Comparison of ENCODE assay signal across 10 cellular contexts in the genomic region with DNA sequence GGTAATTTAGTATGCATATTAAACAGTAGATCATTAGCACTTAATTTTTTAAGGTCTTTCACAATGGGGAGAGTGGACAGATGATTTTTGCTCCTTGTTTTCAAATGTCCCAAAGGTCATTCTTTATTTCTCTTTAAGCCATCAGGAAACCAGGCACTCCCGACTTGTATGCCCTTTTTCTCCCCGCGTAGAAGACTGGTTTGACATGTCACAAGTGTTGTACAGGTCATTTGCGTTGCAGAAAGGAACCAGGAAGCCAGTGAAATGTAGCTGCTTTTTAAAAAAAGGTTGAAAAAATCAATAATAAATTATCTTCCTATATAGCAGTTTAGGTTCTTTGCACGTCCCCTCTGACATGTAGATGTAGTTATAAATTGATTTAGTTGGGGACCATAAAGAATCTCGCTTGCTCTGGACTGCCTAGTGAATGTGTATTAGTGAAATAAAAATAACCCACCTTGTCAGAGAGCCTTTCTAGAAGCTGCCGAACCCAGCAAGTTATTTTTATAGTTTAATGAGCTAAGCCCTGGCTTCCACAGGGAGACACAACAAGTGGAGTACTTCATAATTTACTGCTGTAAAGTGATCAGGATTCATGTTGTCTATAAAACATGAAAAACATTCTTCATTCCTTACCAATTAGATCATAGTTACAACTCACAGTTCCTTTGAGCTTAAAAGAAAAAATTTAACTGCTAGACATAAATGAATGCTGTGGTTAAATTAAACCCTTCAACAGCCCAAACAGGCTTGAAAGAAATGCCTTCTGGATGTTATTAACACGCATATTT.
A peak's percentile ranks its signal among the peaks of the same experiment; 100 is the strongest.
DNase-seq lines count a peak whose midpoint lies in the region; ATAC-seq and TF ChIP-seq lines count a peak whose summit lies in the region.
"Had no signal": no experiment of that assay in that cellular context is flagged by ENCODE, and none has a peak within 500 bp of the region (broad histone marks: within the 10 kb centered on the region; RNA-seq: fewer than 3 reads in every experiment).

No MANE protein-coding gene starts in this region.

- 0 out of 2 replicates have a peak overlapping the region, but pooled peaks have one; percentile 13 for H2AFZ ChIP-seq in OCI-LY3 (ENCODE audit: low read depth, low read length)

- DNase-seq in EL (peak; percentile 87), fibroblast of gingiva (ENCODE audit: low read depth) (peak; percentile 73), osteocyte (ENCODE audit: extremely low spot score, unreplicated experiment) (no peak), SIG-M5 (lab: John Stamatoyannopoulos, UW) (no peak)
- DNase-seq in natural killer cell treated with Interleukin-12 subunit alpha and Interleukin-12 subunit beta and Interleukin-15 and Interleukin-18, amount 100 ng/mL, for 72 hours (ENCODE audit: low spot score), result no peak
- no peak for DNase-seq in activated naive CD8-positive, alpha-beta T cell treated with anti-CD3 and anti-CD28 coated beads, Interleukin-2, amount 50 U/mL, for 24 hours
- no peak for DNase-seq in activated effector memory CD4-positive, alpha-beta T cell treated with anti-CD3 and anti-CD28 coated beads, Interleukin-2, amount 50 U/mL, for 16 hours
- DNase-seq: activated naive CD4-positive, alpha-beta T cell treated with anti-CD3 and anti-CD28 coated beads, Interleukin-2, amount 50 U/mL, for 16 hours; upper lobe of left lung had no signal

- no peak overlapping the region for H3K4me3 Mint-ChIP-seq in osteocyte (ENCODE audit: unreplicated experiment)
- no peak overlapping the region for H3K4me3 Mint-ChIP-seq in natural killer cell treated with Interleukin-12 subunit alpha and Interleukin-12 subunit beta and Interleukin-15 and Interleukin-18, amount 100 ng/mL, for 72 hours
- H3K4me3 Mint-ChIP-seq in activated naive CD8-positive, alpha-beta T cell treated with anti-CD3 and anti-CD28 coated beads, Interleukin-2, amount 50 U/mL, for 24 hours, result no peak overlapping the region

- no peak overlapping the region for H3K4me3 ChIP-seq in OCI-LY3 (ENCODE audit: low read length)
- H3K4me3 ChIP-seq: upper lobe of left lung had no signal

- peak overlapping the region; percentile 24 for H3K27ac Mint-ChIP-seq in osteocyte (ENCODE audit: unreplicated experiment)
- H3K27ac Mint-ChIP-seq in natural killer cell treated with Interleukin-12 subunit alpha and Interleukin-12 subunit beta and Interleukin-15 and Interleukin-18, amount 100 ng/mL, for 72 hours, result no peak overlapping the region
- no peak overlapping the region for H3K27ac Mint-ChIP-seq in activated naive CD8-positive, alpha-beta T cell treated with anti-CD3 and anti-CD28 coated beads, Interleukin-2, amount 50 U/mL, for 24 hours

- no peaks in the 10 kb centered on the region for H3K27me3 Mint-ChIP-seq in osteocyte (ENCODE audit: unreplicated experiment)
- H3K27me3 Mint-ChIP-seq in natural killer cell treated with Interleukin-12 subunit alpha and Interleukin-12 subunit beta and Interleukin-15 and Interleukin-18, amount 100 ng/mL, for 72 hours, result no peaks in the 10 kb centered on the region
- H3K27me3 Mint-ChIP-seq in activated naive CD8-positive, alpha-beta T cell treated with anti-CD3 and anti-CD28 coated beads, Interleukin-2, amount 50 U/mL, for 24 hours, result no peaks in the 10 kb centered on the region

- peaks cover 22% of the 10 kb centered on the region for H3K9me3 Mint-ChIP-seq in osteocyte (ENCODE audit: unreplicated experiment)
- peaks cover 15% of the 10 kb centered on the region for H3K9me3 Mint-ChIP-seq in natural killer cell treated with Interleukin-12 subunit alpha and Interleukin-12 subunit beta and Interleukin-15 and Interleukin-18, amount 100 ng/mL, for 72 hours
- H3K9me3 Mint-ChIP-seq in activated naive CD8-positive, alpha-beta T cell treated with anti-CD3 and anti-CD28 coated beads, Interleukin-2, amount 50 U/mL, for 24 hours, result peaks cover 18% of the 10 kb centered on the region

- no peak for ATAC-seq in natural killer cell treated with Interleukin-12 subunit alpha and Interleukin-12 subunit beta and Interleukin-15 and Interleukin-18, amount 100 ng/mL, for 72 hours
- ATAC-seq in activated naive CD8-positive, alpha-beta T cell treated with anti-CD3 and anti-CD28 coated beads, Interleukin-2, amount 50 U/mL, for 24 hours, result no peak

- H3K4me1 Mint-ChIP-seq in osteocyte (ENCODE audit: unreplicated experiment), result peaks cover 13% of the 10 kb centered on the region
- H3K4me1 Mint-ChIP-seq in natural killer cell treated with Interleukin-12 subunit alpha and Interleukin-12 subunit beta and Interleukin-15 and Interleukin-18, amount 100 ng/mL, for 72 hours (ENCODE audit: low read depth in 2 of 2), result no peaks in the 10 kb centered on the region
- no peaks in the 10 kb centered on the region for H3K4me1 Mint-ChIP-seq in activated naive CD8-positive, alpha-beta T cell treated with anti-CD3 and anti-CD28 coated beads, Interleukin-2, amount 50 U/mL, for 24 hours

- no peaks in the 10 kb centered on the region for H3K9me3 ChIP-seq in OCI-LY3 (ENCODE audit: insufficient read depth, low read length)

- H3K36me3 Mint-ChIP-seq in osteocyte (ENCODE audit: unreplicated experiment), result peaks cover 4% of the 10 kb centered on the region
- H3K36me3 Mint-ChIP-seq in natural killer cell treated with Interleukin-12 subunit alpha and Interleukin-12 subunit beta and Interleukin-15 and Interleukin-18, amount 100 ng/mL, for 72 hours, result no peaks in the 10 kb centered on the region
- peaks cover 2% of the 10 kb centered on the region for H3K36me3 Mint-ChIP-seq in activated naive CD8-positive, alpha-beta T cell treated with anti-CD3 and anti-CD28 coated beads, Interleukin-2, amount 50 U/mL, for 24 hours (ENCODE audit: low read depth)

- H3K4me2 ChIP-seq in OCI-LY3 (ENCODE audit: low read length), result no peak overlapping the region

- no peak for TF ChIP-seq CTCF in OCI-LY3 (IDR thresholded peaks at IDR 0.05; ENCODE audit: low read depth, low read length)
- TF ChIP-seq CTCF in osteocyte (IDR thresholded peaks at IDR 0.05), result no peak

- no peaks in the 10 kb centered on the region for H4K20me1 ChIP-seq in OCI-LY3 (ENCODE audit: insufficient read depth, low read length)

- H3K9ac ChIP-seq in OCI-LY3 (ENCODE audit: low read length), result no peak overlapping the region

- H3K27me3 ChIP-seq in OCI-LY3 (ENCODE audit: low read depth, low read length), result no peaks in the 10 kb centered on the region
- H3K27me3 ChIP-seq: upper lobe of left lung had no signal

- H3K79me2 ChIP-seq in OCI-LY3 (ENCODE audit: low read length), result no peaks in the 10 kb centered on the region

- H3K4me1 ChIP-seq in OCI-LY3 (ENCODE audit: low read length), result no peaks in the 10 kb centered on the region

- no peak overlapping the region for H3K27ac ChIP-seq in OCI-LY3 (ENCODE audit: low read length)
- H3K27ac ChIP-seq: upper lobe of left lung had no signal

- no peaks in the 10 kb centered on the region for H3K36me3 ChIP-seq in OCI-LY3 (replicated peaks; ENCODE audit: low read depth, low read length)
- H3K36me3 ChIP-seq: upper lobe of left lung had no signal

Comparison
In these comparisons a context has a peak if more than half of its experiments do, and no peak if none do; other contexts are left out.
1. DNase-seq: peak in EL (single experiment) and fibroblast of gingiva (single experiment); none in osteocyte (single experiment), natural killer cell treated with Interleukin-12 subunit alpha and Interleukin-12 subunit beta and Interleukin-15 and Interleukin-18, amount 100 ng/mL, for 72 hours (single experiment), SIG-M5 (single experiment), activated naive CD8-positive, alpha-beta T cell treated with anti-CD3 and anti-CD28 coated beads, Interleukin-2, amount 50 U/mL, for 24 hours (single experiment) and activated effector memory CD4-positive, alpha-beta T cell treated with anti-CD3 and anti-CD28 coated beads, Interleukin-2, amount 50 U/mL, for 16 hours (single experiment).